ENCODE assay signal across 8 cellular contexts in genomic region chr14:94129758-94130414, GRCh38. TPM values are rescaled to one million over a fixed set of nuclear protein-coding genes. Genes with fewer than 3 reads are reported as not detected.
DNase-seq lines count a peak whose midpoint lies in the region; ATAC-seq and TF ChIP-seq lines count a peak whose summit lies in the region.

No MANE protein-coding gene starts in this region.

- peaks cover 22% of the 10 kb centered on the region for H3K4me1 ChIP-seq in CD4-positive, CD25-positive, alpha-beta regulatory T cell (ENCODE audit: control insufficient read depth, insufficient read depth, low read length, poor library complexity, severe bottlenecking)
- H3K4me1 ChIP-seq in mammary epithelial cell (ENCODE audit: insufficient read depth, low read length) (peaks cover 7% of the 10 kb centered on the region), iPS-15b (ENCODE audit: control insufficient read depth, insufficient read depth, low read length) (no peaks in the 10 kb centered on the region)

- peaks cover 0 to under 1% of the 10 kb centered on the region in 2 experiments for H3K9me3 ChIP-seq in CD4-positive, CD25-positive, alpha-beta regulatory T cell (ENCODE audit: control insufficient read depth in 2 of 2, low read length in 2 of 2)
- H3K9me3 ChIP-seq in mammary epithelial cell (replicated peaks; ENCODE audit: insufficient read depth, low read length): no peaks in the 10 kb centered on the region
- H3K9me3 ChIP-seq in iPS-15b (ENCODE audit: control insufficient read depth, insufficient read depth, low read length): no peaks in the 10 kb centered on the region

- peak overlapping the region; percentile 99 for H3K4me2 ChIP-seq in mammary epithelial cell (ENCODE audit: insufficient read depth, low read depth, low read length)

- CTCF ChIA-PET in mammary epithelial cell (lab: Charles Lee; ENCODE audit: low non-redundant PET): interaction anchor here (0.5 kb wide), 1 partner anchor 43 kb away, joined by 3 read pairs; no protein-coding TSS in a partner anchor

- peak overlapping the region; percentile 69 for H3K27ac ChIP-seq in CD4-positive, CD25-positive, alpha-beta regulatory T cell (ENCODE audit: insufficient read depth, low read length, poor library complexity, severe bottlenecking)
- no peak overlapping the region for H3K27ac ChIP-seq in mammary epithelial cell (ENCODE audit: insufficient read depth, low read depth, low read length)

- in situ Hi-C loops in mammary epithelial cell (cut with MboI; ENCODE audit: low sequenced_read_pairs in 2 of 2): loop anchor here in 1 of 2 donors (10.0 kb wide), 2 partner anchors 95 to 175 kb away; no protein-coding TSS in a partner anchor

- peak overlapping the region; percentile 27 to 89 (median 78) for H3K27ac Mint-ChIP-seq in CD4-positive, CD25-positive, alpha-beta regulatory T cell

- BruUV-seq in mammary epithelial cell (replicated peaks; lab: Mats Ljungman, UMichigan): no TSS peak

- intact Hi-C loops in mammary epithelial cell (cut with micrococcal nuclease) (loop anchor here (1.0 to 10.0 kb wide), 4 partner anchors 49 to 555 kb away; partner anchors contain the start of genes DDX24 and IFI27L1), sciatic nerve (cut with DNase I) (loop anchor here (10.0 kb wide), 1 partner anchor 95 kb away; no protein-coding TSS in a partner anchor)

- dilution Hi-C loops in mammary epithelial cell (cut with HindIII; ENCODE audit: low sequenced_read_pairs): no loop called here

- H3K4me1 Mint-ChIP-seq in CD4-positive, CD25-positive, alpha-beta regulatory T cell: peaks cover 10 to 25% (median 19%) of the 10 kb centered on the region in 4 donors

- peak; percentile 11 to 47 (median 12) for DNase-seq in CD4-positive, CD25-positive, alpha-beta regulatory T cell
- DNase-seq in RPMI8226: peak; percentile 17
- peak; percentile 69 for DNase-seq in mammary epithelial cell
- no peak for DNase-seq in sciatic nerve (ENCODE audit: low spot score)

- H3K9me3 Mint-ChIP-seq in CD4-positive, CD25-positive, alpha-beta regulatory T cell: no peaks in the 10 kb centered on the region

- 1% methylated on average over 10 of the region's 12 CpGs for WGBS in mammary epithelial cell (ENCODE audit: low coverage, missing lambda C conversion rate)

- peaks cover 11% of the 10 kb centered on the region for H3K27me3 ChIP-seq in CD4-positive, CD25-positive, alpha-beta regulatory T cell (ENCODE audit: control insufficient read depth, insufficient read depth, low read length)
- H3K27me3 ChIP-seq in mammary epithelial cell (ENCODE audit: insufficient read depth, low read length) (no peaks in the 10 kb centered on the region), iPS-15b (ENCODE audit: control insufficient read depth, insufficient read depth, low read length) (peaks cover 3% of the 10 kb centered on the region)

- ATAC-seq in CD4-positive, CD25-positive, alpha-beta regulatory T cell (ENCODE audit: low read depth in 2 of 2): no peak
- peak; percentile 37 for ATAC-seq in HG03432 (IDR thresholded peaks at IDR 0.05; ENCODE audit: unreplicated experiment)
- peak; percentile 64 for ATAC-seq in sciatic nerve
- no peak for ATAC-seq in HG02973 (IDR thresholded peaks at IDR 0.05; ENCODE audit: unreplicated experiment)
- no peak for ATAC-seq in GM21515 (IDR thresholded peaks at IDR 0.05; ENCODE audit: unreplicated experiment)

- H3K36me3 ChIP-seq in CD4-positive, CD25-positive, alpha-beta regulatory T cell (ENCODE audit: control insufficient read depth, insufficient read depth, low read length): no peaks in the 10 kb centered on the region
- H3K36me3 ChIP-seq in mammary epithelial cell (ENCODE audit: insufficient read depth, low read length) (peaks cover 2% of the 10 kb centered on the region), iPS-15b (ENCODE audit: control insufficient read depth, insufficient read depth, low read length) (no peaks in the 10 kb centered on the region)

- H3K9ac ChIP-seq in mammary epithelial cell (ENCODE audit: insufficient read depth, low read length) (peak overlapping the region; percentile 14), iPS-15b (ENCODE audit: low read depth, low read length) (no peak overlapping the region)

- no peaks in the 10 kb centered on the region for H3K79me2 ChIP-seq in mammary epithelial cell (ENCODE audit: insufficient read depth, low read length)

- peak overlapping the region; percentile 92 for H3K4me3 ChIP-seq in CD4-positive, CD25-positive, alpha-beta regulatory T cell (ENCODE audit: low read depth, low read length)
- H3K4me3 ChIP-seq in mammary epithelial cell (replicated peaks in 1 of 3; ENCODE audit: insufficient read depth in 1 of 3, low read depth in 2 of 3, low read length in 3 of 3) (peak overlapping the region; percentile 52 to 62 (median 57)), iPS-15b (ENCODE audit: low read depth, low read length) (peak overlapping the region; percentile 62)

- H3K27me3 Mint-ChIP-seq in CD4-positive, CD25-positive, alpha-beta regulatory T cell: peaks cover 23% of the 10 kb centered on the region

- H4K20me1 ChIP-seq in mammary epithelial cell (ENCODE audit: insufficient read depth, low read length): no peaks in the 10 kb centered on the region

- H3K4me3 Mint-ChIP-seq in CD4-positive, CD25-positive, alpha-beta regulatory T cell: peak overlapping the region; percentile 79 to 96 (median 90)

- H2AFZ ChIP-seq in mammary epithelial cell (ENCODE audit: low read depth, low read length): peak overlapping the region; percentile 95

- no peak for TF ChIP-seq CTCF in mammary epithelial cell (conservative IDR thresholded peaks at IDR 0.05 in 1 of 2, IDR thresholded peaks at IDR 0.05 in 1 of 2; ENCODE audit: extremely low read depth in 1 of 2, insufficient read depth in 1 of 2, low read depth in 1 of 2, low read length in 2 of 2)

- H3K36me3 Mint-ChIP-seq in CD4-positive, CD25-positive, alpha-beta regulatory T cell: peaks cover 4% of the 10 kb centered on the region

RNA-seq across cellular contexts. Expression of gene IFI27L2, which starts 0.5 kb away (rescaled TPM):
- 27.5 TPM for total RNA-seq in CD4-positive, CD25-positive, alpha-beta regulatory T cell
- polyA plus RNA-seq in CD4-positive, CD25-positive, alpha-beta regulatory T cell: 10 to 100 TPM; 59.1 to 90.9 (median 75.9) TPM
- total RNA-seq in mammary epithelial cell (100 to 1,000 TPM in 1 of 2 donors, 10 to 100 TPM in 1; 68.0 to 122 TPM), sciatic nerve (85.4 TPM)
- polyA plus RNA-seq in mammary epithelial cell: 114 TPM
- 48.4 TPM for polyA minus RNA-seq in mammary epithelial cell

RNA-seq across cellular contexts. Expression of gene IFI27, which starts 19.4 kb away (rescaled TPM):
- total RNA-seq in CD4-positive, CD25-positive, alpha-beta regulatory T cell: 2.9 TPM
- 10 to 100 TPM in 1 of 4 donors, 1 to 10 TPM in 2, under 1 TPM in 1; 0.71 to 13.1 (median 1.9) TPM for polyA plus RNA-seq in CD4-positive, CD25-positive, alpha-beta regulatory T cell
- 1 to 10 TPM in 1 of 2 donors, under 1 TPM in 1; 0.83 to 1.3 TPM for total RNA-seq in mammary epithelial cell
- polyA plus RNA-seq in mammary epithelial cell: 0.53 TPM
- not detected for polyA minus RNA-seq in mammary epithelial cell
- 219 TPM for total RNA-seq in sciatic nerve

RNA-seq across cellular contexts. Expression of gene PPP4R4, which starts 44.2 kb away (rescaled TPM):
- 0.15 TPM for total RNA-seq in CD4-positive, CD25-positive, alpha-beta regulatory T cell
- under 1 TPM in 2 of 4 donors, not detected in 2; 0.37 to 0.69 TPM for polyA plus RNA-seq in CD4-positive, CD25-positive, alpha-beta regulatory T cell
- 10 to 100 TPM in 1 of 2 donors, 1 to 10 TPM in 1; 6.3 to 19.3 TPM for total RNA-seq in mammary epithelial cell
- polyA plus RNA-seq in mammary epithelial cell: 5.4 TPM
- 0.72 TPM for polyA minus RNA-seq in mammary epithelial cell
- total RNA-seq in sciatic nerve: 1.0 TPM

RNA-seq across cellular contexts. Expression of gene IFI27L1, which starts 48.8 kb away (rescaled TPM):
- 12.0 TPM for total RNA-seq in CD4-positive, CD25-positive, alpha-beta regulatory T cell
- 10 to 100 TPM in 2 of 4 donors, 1 to 10 TPM in 2; 5.8 to 11.2 (median 9.9) TPM for polyA plus RNA-seq in CD4-positive, CD25-positive, alpha-beta regulatory T cell
- total RNA-seq in mammary epithelial cell (10 to 100 TPM; 11.2 to 28.5 TPM), sciatic nerve (20.5 TPM)
- 33.6 TPM for polyA plus RNA-seq in mammary epithelial cell
- polyA minus RNA-seq in mammary epithelial cell: 18.6 TPM

RNA-seq across cellular contexts. Expression of gene DDX24, which starts 48.9 kb away (rescaled TPM):
- total RNA-seq in CD4-positive, CD25-positive, alpha-beta regulatory T cell: 518 TPM
- polyA plus RNA-seq in CD4-positive, CD25-positive, alpha-beta regulatory T cell: 100 to 1,000 TPM; 221 to 279 (median 244) TPM
- total RNA-seq in mammary epithelial cell (100 to 1,000 TPM in 1 of 2 donors, 10 to 100 TPM in 1; 94.7 to 156 TPM), sciatic nerve (181 TPM)
- 163 TPM for polyA plus RNA-seq in mammary epithelial cell
- 119 TPM for polyA minus RNA-seq in mammary epithelial cell

Comparison
In these comparisons a context has a peak if more than half of its experiments do, and no peak if none do; other contexts are left out.
1. ATAC-seq: peak in HG03432 (single experiment) and sciatic nerve (single experiment); none in CD4-positive, CD25-positive, alpha-beta regulatory T cell (0 of 2), HG02973 (single experiment) and GM21515 (single experiment).
2. RNA of gene IFI27, which starts 19.4 kb away (total RNA-seq): 219 TPM in sciatic nerve (single experiment); 2.9 TPM in CD4-positive, CD25-positive, alpha-beta regulatory T cell (single experiment) and 0.83 to 1.3 TPM in mammary epithelial cell; every median in the first group is over 10 times any median in the second.
3. Peak in every context shown above with its lines, with median percentiles within 50 percentile points of each other: H3K4me3 ChIP-seq.